In genomic region chr9:113222482-113222841, GRCh38 we compare ENCODE assay signal across 8 cellular contexts. TPM values are rescaled to one million over a fixed set of nuclear protein-coding genes. Genes with fewer than 3 reads are reported as not detected.
DNase-seq lines count a peak whose midpoint lies in the region; ATAC-seq, FAIRE-seq and TF ChIP-seq lines count a peak whose summit lies in the region.

No MANE protein-coding gene starts in this region.

- peak overlapping the region; percentile 6 for H3K27ac Mint-ChIP-seq in endothelial cell (ENCODE audit: unreplicated experiment)

- H3K27me3 Mint-ChIP-seq in endothelial cell (ENCODE audit: unreplicated experiment): peaks cover 8% of the 10 kb centered on the region

- WGBS in pancreas, 2 donors: 14 to 15% methylated on average over 5 of the region's 5 CpGs

- H3K4me1 ChIP-seq in pancreas: peaks cover 4 to 27% (median 16%) of the 10 kb centered on the region in 3 donors

- FAIRE-seq in pancreas (lab: Jason Lieb, UNC): no peak

- H3K36me3 Mint-ChIP-seq in endothelial cell (ENCODE audit: low read depth, unreplicated experiment): peaks cover 3% of the 10 kb centered on the region

- intact Hi-C loops in pancreas (cut with DNase I): no loop called here

- no peaks in the 10 kb centered on the region for H3K36me3 ChIP-seq in pancreas

- peak overlapping the region in 1 of 4 donors; percentile 86 for H3K27ac ChIP-seq in pancreas

- peaks cover 22% of the 10 kb centered on the region for H3K4me1 Mint-ChIP-seq in endothelial cell (ENCODE audit: unreplicated experiment)

- ATAC-seq in pancreas: peak in 2 of 4 donors; percentile 2 to 14
- no peak for ATAC-seq in GM21447 (IDR thresholded peaks at IDR 0.05; ENCODE audit: unreplicated experiment)
- no peak for ATAC-seq in GM19397 (IDR thresholded peaks at IDR 0.05; ENCODE audit: unreplicated experiment)

- no peaks in the 10 kb centered on the region for H3K9me3 Mint-ChIP-seq in endothelial cell (ENCODE audit: unreplicated experiment)

- TF ChIP-seq CTCF in GM12875 (IDR thresholded peaks at IDR 0.05; ENCODE audit: borderline replicate concordance, insufficient read depth, low read depth, low read length) (no peak), endothelial cell (IDR thresholded peaks at IDR 0.05; ENCODE audit: unreplicated experiment) (no peak), pancreas (IDR thresholded peaks at IDR 0.05) (no peak)

- peak overlapping the region; percentile 97 for H3K4me3 Mint-ChIP-seq in endothelial cell (ENCODE audit: unreplicated experiment)

- H3K4me3 ChIP-seq in GM12875 (ENCODE audit: low read depth, low read length) (peak overlapping the region; percentile 91), pancreas (peak overlapping the region in 3 of 4 donors; percentile 56 to 68 (median 67))

- no peaks in the 10 kb centered on the region for H3K27me3 ChIP-seq in pancreas

- no peaks in the 10 kb centered on the region for H3K9me3 ChIP-seq in pancreas

- peak; percentile 50 for DNase-seq in NOMO-1 treated with dmso at 0.1 percent for 144 hours (lab: John Stamatoyannopoulos, UW; ENCODE audit: unreplicated experiment)
- DNase-seq in endothelial cell (ENCODE audit: low spot score): no peak
- peak in 2 of 6 donors; percentile 4 to 18 for DNase-seq in pancreas
- no peak for DNase-seq in NCI-H1694 treated with DMSO at 0.1 percent for 48 hours (lab: John Stamatoyannopoulos, UW)
- DNase-seq in retina: no peak

RNA-seq across cellular contexts. Expression of gene SLC31A1, which starts 1.1 kb away (rescaled TPM):
- total RNA-seq in endothelial cell (ENCODE audit: unreplicated experiment) (23.2 TPM), pancreas (10 to 100 TPM in 4 of 6 donors, 1 to 10 TPM in 2; 7.6 to 16.1 (median 12.8) TPM)
- 1 to 10 TPM; 2.5 to 6.7 TPM for polyA plus RNA-seq in pancreas

RNA-seq across cellular contexts. Expression of gene FKBP15, which starts 1.4 kb away (rescaled TPM):
- total RNA-seq in endothelial cell (ENCODE audit: unreplicated experiment) (30.2 TPM), pancreas (10 to 100 TPM in 4 of 6 donors, 1 to 10 TPM in 2; 8.6 to 16.5 (median 10.6) TPM)
- 1 to 10 TPM; 7.5 to 10.0 TPM for polyA plus RNA-seq in pancreas

RNA-seq across cellular contexts. Expression of gene CDC26, which starts 52.9 kb away (rescaled TPM):
- 27.0 TPM for total RNA-seq in endothelial cell (ENCODE audit: unreplicated experiment)
- total RNA-seq in pancreas: 10 to 100 TPM in 3 of 6 donors, 1 to 10 TPM in 3; 7.4 to 18.0 (median 10.3) TPM
- 10 to 100 TPM; 11.0 to 30.1 TPM for polyA plus RNA-seq in pancreas

RNA-seq across cellular contexts. Expression of gene PRPF4, which starts 53.0 kb away (rescaled TPM):
- total RNA-seq in endothelial cell (ENCODE audit: unreplicated experiment) (20.5 TPM), pancreas (10 to 100 TPM in 2 of 6 donors, 1 to 10 TPM in 4; 5.5 to 10.8 (median 8.4) TPM)
- 1 to 10 TPM; 5.1 to 9.4 TPM for polyA plus RNA-seq in pancreas
